In genomic region chr16:23453338-23454052, GRCh38 we compare ENCODE assay signal across 8 cellular contexts. TPM values are rescaled to one million over a fixed set of nuclear protein-coding genes. Genes with fewer than 3 reads are reported as not detected.
A peak's percentile ranks its signal among the peaks of the same experiment; 100 is the strongest.
DNase-seq lines count a peak whose midpoint lies in the region; ATAC-seq and TF ChIP-seq lines count a peak whose summit lies in the region.

No MANE protein-coding gene starts in this region.

- H2AFZ ChIP-seq in SK-N-SH (ENCODE audit: low read depth) = peak overlapping the region; percentile 91

- TF ChIP-seq RAD21 in SK-N-SH (IDR thresholded peaks at IDR 0.05; ENCODE audit: low read length) = no peak

- no peaks in the 10 kb centered on the region for H3K36me3 ChIP-seq in SK-N-SH (replicated peaks in 1 of 2; ENCODE audit: control insufficient read depth in 1 of 2, insufficient read depth in 2 of 2, low read length in 1 of 2)
- H3K36me3 ChIP-seq in gastroesophageal sphincter = no peaks in the 10 kb centered on the region

- peak overlapping the region; percentile 63 to 85 for H3K4me3 ChIP-seq in SK-N-SH (ENCODE audit: low read depth in 2 of 2, low read length in 1 of 2)
- peak overlapping the region; percentile 54 to 92 for H3K4me3 ChIP-seq in gastroesophageal sphincter
- H3K4me3 ChIP-seq in skeletal muscle cell (ENCODE audit: low read depth, low read length) = peak overlapping the region; percentile 81

- peak overlapping the region; percentile 90 for H3K4me2 ChIP-seq in SK-N-SH

- H3K9me2 ChIP-seq in SK-N-SH = no peaks in the 10 kb centered on the region

- H3K9me3 ChIP-seq in SK-N-SH (no peaks in the 10 kb centered on the region), gastroesophageal sphincter (no peaks in the 10 kb centered on the region)

- 35% methylated on average over 37 of the region's 37 CpGs for WGBS in SK-N-SH (ENCODE audit: low lambda C conversion rate)
- WGBS in gastroesophageal sphincter (ENCODE audit: low coverage in 1 of 2), 2 donors = 46 to 48% methylated on average over 17 to 26 of the region's 37 CpGs

- peak; percentile 16 for ATAC-seq in GM19463 (IDR thresholded peaks at IDR 0.05; ENCODE audit: unreplicated experiment)
- ATAC-seq in gastroesophageal sphincter = peak; percentile 4
- no peak for ATAC-seq in HG02642 (IDR thresholded peaks at IDR 0.05; ENCODE audit: poor library complexity, unreplicated experiment)

- CTCF ChIA-PET in SK-N-SH (lab: Yijun Ruan, JAX) = interaction anchor here (1.0 to 10.2 kb wide), 2 partner anchors 10 to 18 kb away, joined by 3 to 91 read pairs; no protein-coding TSS in a partner anchor

- H3K4me1 ChIP-seq in SK-N-SH (ENCODE audit: control insufficient read depth in 1 of 2, insufficient read depth in 2 of 2, low read depth in 1 of 2, low read length in 1 of 2) (peaks cover 2 to 5% of the 10 kb centered on the region in 2 experiments; a peak in 2 of 4 replicates), gastroesophageal sphincter (peaks cover 0 to 53% (median 11%) of the 10 kb centered on the region in 3 donors)

- peaks cover 63% of the 10 kb centered on the region for H3K79me2 ChIP-seq in SK-N-SH (ENCODE audit: insufficient read depth)

- peaks cover 12% of the 10 kb centered on the region for H3F3A ChIP-seq in SK-N-SH (replicated peaks; ENCODE audit: insufficient read depth)

- TF ChIP-seq CTCF in SK-N-SH (IDR thresholded peaks at IDR 0.05) (no peak), gastroesophageal sphincter (IDR thresholded peaks at IDR 0.05) (no peak)

- H3K27me3 ChIP-seq in SK-N-SH (ENCODE audit: insufficient read depth) = no peaks in the 10 kb centered on the region
- no peaks in the 10 kb centered on the region for H3K27me3 ChIP-seq in gastroesophageal sphincter

- H3K27ac ChIP-seq in SK-N-SH (ENCODE audit: low read depth in 2 of 2, low read length in 1 of 2) (peak overlapping the region in 1 of 2 experiments; percentile 81; a peak in 2 of 4 replicates), gastroesophageal sphincter (peak overlapping the region in 2 of 4 donors; percentile 82 to 90)

- H3K9ac ChIP-seq in SK-N-SH = peak overlapping the region; percentile 84

- no peaks in the 10 kb centered on the region for H4K20me1 ChIP-seq in SK-N-SH (ENCODE audit: insufficient read depth)

- no peak for TF ChIP-seq POLR2A in gastroesophageal sphincter (IDR thresholded peaks at IDR 0.05)

- no peak for DNase-seq in SK-N-SH
- no peak for DNase-seq in skeletal muscle cell (ENCODE audit: low read depth)
- no peak for DNase-seq in HuH-7.5 (ENCODE audit: low spot score)
- DNase-seq in NCI-H187 (lab: John Stamatoyannopoulos, UW) = no peak
- DNase-seq in NCI-H2081 (lab: John Stamatoyannopoulos, UW) = no peak

- TF ChIP-seq EP300 in SK-N-SH (IDR thresholded peaks at IDR 0.05; ENCODE audit: borderline replicate concordance in 1 of 2, low read depth in 1 of 2, low read length in 1 of 2) (no peak), gastroesophageal sphincter (IDR thresholded peaks at IDR 0.05) (no peak)

- POLR2A ChIA-PET in SK-N-SH (lab: Yijun Ruan, JAX) = interaction anchor here (0.7 to 1.3 kb wide), 2 partner anchors 10 to 305 kb away, joined by 3 read pairs; partner anchors contain the start of gene USP31

TF ChIP-seq in SK-N-SH, 30 proteins besides CTCF, POLR2A, EP300 and RAD21:
- no peak for TF ChIP-seq RFX5 (IDR thresholded peaks at IDR 0.05; ENCODE audit: low read length)
TF ChIP-seq in SK-N-SH: peak in this region for 0.

RNA-seq across cellular contexts. Expression of gene COG7, which starts 0.5 kb away (rescaled TPM):
- polyA plus RNA-seq in SK-N-SH (2012; rRNA removed) = 33.0 and 34.7 TPM in 2 replicates
- polyA plus RNA-seq in SK-N-SH (2012; cell fraction: cytosol; rRNA removed) = 13.2 and 19.2 TPM in 2 replicates
- 81.8 and 105 TPM in 2 replicates for polyA plus RNA-seq in SK-N-SH (2012; cell fraction: nucleus; rRNA removed)
- 10 to 100 TPM in 3 of 4 donors, 1 to 10 TPM in 1; 6.9 to 18.6 (median 16.0) TPM for total RNA-seq in gastroesophageal sphincter

RNA-seq across cellular contexts. Expression of gene GGA2, which starts 56.8 kb away (rescaled TPM):
- polyA plus RNA-seq in SK-N-SH (2012; rRNA removed) = 23.4 and 29.2 TPM in 2 replicates
- 19.9 and 23.9 TPM in 2 replicates for polyA plus RNA-seq in SK-N-SH (2012; cell fraction: cytosol; rRNA removed)
- polyA plus RNA-seq in SK-N-SH (2012; cell fraction: nucleus; rRNA removed) = 52.4 and 82.2 TPM in 2 replicates
- 10 to 100 TPM; 36.5 to 50.5 (median 41.5) TPM for total RNA-seq in gastroesophageal sphincter
